7 cellular contexts compared by ENCODE assay signal in genomic region chr4:16114546-16114945, GRCh38. TPM values are rescaled to one million over a fixed set of nuclear protein-coding genes. Genes with fewer than 3 reads are reported as not detected.
"Had no signal": no experiment of that assay in that cellular context is flagged by ENCODE, and none has a peak within 500 bp of the region (broad histone marks: within the 10 kb centered on the region; RNA-seq: fewer than 3 reads in every experiment).

No MANE protein-coding gene starts in this region.

- DNase-seq: H9, HCEC 1CT, KBM-7 had no signal

- H3K27ac ChIP-seq: HL-60 had no signal

- H3K4me3 ChIP-seq: GM23338 had no signal

- ATAC-seq: GM23338, HepG2 had no signal

RNA-seq across cellular contexts. Expression of gene PROM1, which starts 30.7 kb away (rescaled TPM):
- total RNA-seq: HT1080 had no signal
